In genomic region chr5:54415147-54415546, GRCh38 we compare ENCODE assay signal across 25 cellular contexts. TPM values are rescaled to one million over a fixed set of nuclear protein-coding genes. Genes with fewer than 3 reads are reported as not detected.
DNase-seq lines count a peak whose midpoint lies in the region; ATAC-seq, FAIRE-seq and TF ChIP-seq lines count a peak whose summit lies in the region.
"Had no signal": no experiment of that assay in that cellular context is flagged by ENCODE, and none has a peak within 500 bp of the region (broad histone marks: within the 10 kb centered on the region; RNA-seq: fewer than 3 reads in every experiment).

No MANE protein-coding gene starts in this region.

- H3K27me3 ChIP-seq in bronchial epithelial cell (ENCODE audit: control insufficient read depth, insufficient read depth, low read length) (no peaks in the 10 kb centered on the region), transverse colon (no peaks in the 10 kb centered on the region)
- H3K27me3 ChIP-seq: BLaER1, Peyer's patch had no signal

- intact Hi-C loops in mucosa of descending colon (cut with DNase I, micrococcal nuclease) = loop anchor here in 1 of 2 donors (10.0 kb wide), 1 partner anchor 170 kb away; no protein-coding TSS in a partner anchor
- intact Hi-C loops in transverse colon (cut with DNase I; ENCODE audit: low total_unique reads) = loop anchor here (10.0 kb wide), 1 partner anchor 80 kb away; no protein-coding TSS in a partner anchor

- no peak for TF ChIP-seq POLR2A in transverse colon (IDR thresholded peaks at IDR 0.05)

- 61 to 81% methylated on average over 3 of the region's 3 CpGs for WGBS in transverse colon (ENCODE audit: low coverage in 1 of 2), 2 donors

- peak; percentile 78 for ATAC-seq in mucosa of descending colon
- ATAC-seq in left lobe of liver = no peak
- ATAC-seq in HG03469 (IDR thresholded peaks at IDR 0.05; ENCODE audit: unreplicated experiment) = no peak
- ATAC-seq: HepG2 had no signal

- TF ChIP-seq EP300 in transverse colon (IDR thresholded peaks at IDR 0.05; ENCODE audit: low read depth) = no peak

- H3K36me3 ChIP-seq in bronchial epithelial cell (ENCODE audit: control insufficient read depth, insufficient read depth, low read length) (no peaks in the 10 kb centered on the region), mucosa of descending colon (ENCODE audit: low read depth) (no peaks in the 10 kb centered on the region), transverse colon (no peaks in the 10 kb centered on the region)
- H3K36me3 ChIP-seq: BLaER1, Peyer's patch had no signal

- H3K4me1 ChIP-seq in mucosa of descending colon (ENCODE audit: low read depth) (no peaks in the 10 kb centered on the region), transverse colon (no peaks in the 10 kb centered on the region)
- H3K4me1 ChIP-seq: BLaER1, Peyer's patch had no signal

- H3K9me3 ChIP-seq in mucosa of descending colon (no peaks in the 10 kb centered on the region), transverse colon (no peaks in the 10 kb centered on the region)
- H3K9me3 ChIP-seq: BLaER1, Peyer's patch, SK-N-SH had no signal

- DNase-seq in LoVo (ENCODE audit: low spot score) (peak; percentile 54), bronchial epithelial cell (ENCODE audit: low read depth) (peak; percentile 17), mucosa of descending colon (peak in 1 of 3 donors; percentile 10), transverse colon (peak; percentile 17), left lobe of liver (ENCODE audit: low spot score) (no peak)
- DNase-seq in activated CD4-positive, alpha-beta T cell treated with anti-CD3 and anti-CD28 coated beads for 48 hours = no peak
- DNase-seq: CD4-positive, CD25-positive, alpha-beta regulatory T cell; Kasumi-1; MV-4-11; NCI-H1105; NCI-H1436 treated with DMSO at 0.1 percent for 48 hours; NCI-H187 treated with DMSO at 0.1 percent for 48 hours; NCI-H2171 treated with DMSO at 0.1 percent for 48 hours; NCI-H524 treated with DMSO at 0.1 percent for 48 hours; Peyer's patch; SK-N-SH had no signal

- no peak for FAIRE-seq in bronchial epithelial cell (lab: Jason Lieb, UNC)
- FAIRE-seq: H54, HepG2 had no signal

- in situ Hi-C loops in transverse colon (cut with MboI; ENCODE audit: low pct_ligation_motif_present in 1 of 4, low pct_unique_long_range_greater_than_20kb in 1 of 4, low sequenced_read_pairs in 3 of 4) = loop anchor here (10.0 to 25.0 kb wide), 4 partner anchors 90 to 170 kb away; no protein-coding TSS in a partner anchor

- H3K27ac ChIP-seq in transverse colon = no peak overlapping the region
- H3K27ac ChIP-seq: BLaER1, Peyer's patch had no signal

- TF ChIP-seq CTCF in bronchial epithelial cell (IDR thresholded peaks at IDR 0.05; ENCODE audit: insufficient read depth, low read length, severe bottlenecking) = no peak
- TF ChIP-seq CTCF in mucosa of descending colon (IDR thresholded peaks at IDR 0.05) = no peak
- no peak for TF ChIP-seq CTCF in transverse colon (IDR thresholded peaks at IDR 0.05)

- H3K4me3 ChIP-seq in bronchial epithelial cell (ENCODE audit: low read depth, low read length) = no peak overlapping the region
- H3K4me3 ChIP-seq in mucosa of descending colon = no peak overlapping the region
- no peak overlapping the region for H3K4me3 ChIP-seq in transverse colon
- H3K4me3 ChIP-seq: BLaER1, Peyer's patch had no signal

RNA-seq across cellular contexts. Expression of gene HSPB3, which starts 40.4 kb away (rescaled TPM):
- total RNA-seq in bronchial epithelial cell (not detected in 2 replicates), mucosa of descending colon (1 to 10 TPM in 2 of 3 donors, under 1 TPM in 1; 0.78 to 4.6 (median 1.5) TPM), transverse colon (10 to 100 TPM in 1 of 4 donors, 1 to 10 TPM in 1, not detected in 2; 4.1 to 55.2 TPM), left lobe of liver (not detected)
- total RNA-seq: CD4-positive, CD25-positive, alpha-beta regulatory T cell; Daoy; G401; HepG2; HT1080; MCF 10A; OCI-LY7; Peyer's patch had no signal

Comparison
In these comparisons a context has a peak if more than half of its experiments do, and no peak if none do; other contexts are left out.
1. DNase-seq: peak in LoVo (single experiment), bronchial epithelial cell (single experiment) and transverse colon (single experiment); none in activated CD4-positive, alpha-beta T cell treated with anti-CD3 and anti-CD28 coated beads for 48 hours (single experiment) and left lobe of liver (single experiment).